Comparison of ENCODE assay signal across 22 cellular contexts in the genomic region with DNA sequence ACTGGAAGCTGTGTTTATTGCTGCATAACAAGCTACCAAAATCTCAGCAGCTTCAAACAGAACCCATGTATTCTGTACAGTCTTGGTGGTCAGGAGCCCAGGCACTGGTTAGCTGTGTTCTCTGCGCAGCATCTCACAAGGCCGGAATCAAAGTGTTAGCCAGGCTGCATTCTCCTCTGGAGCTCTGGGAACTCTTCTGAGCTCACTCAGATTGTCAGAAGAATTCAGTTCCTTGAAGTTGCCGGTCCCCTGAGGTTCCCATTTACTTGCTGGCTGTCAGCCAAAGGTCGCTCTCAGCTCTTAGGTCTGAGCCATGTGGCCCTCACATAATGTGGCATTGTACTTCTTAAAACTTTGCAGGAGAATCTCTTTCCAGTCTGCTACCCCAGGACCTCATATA.
DNase-seq lines count a peak whose midpoint lies in the region; TF ChIP-seq lines count a peak whose summit lies in the region.
"Had no signal": no experiment of that assay in that cellular context is flagged by ENCODE, and none has a peak within 500 bp of the region (broad histone marks: within the 10 kb centered on the region; RNA-seq: fewer than 3 reads in every experiment).

No MANE protein-coding gene starts in this region.

- H3K9ac ChIP-seq in BLaER1 treated with 17β-estradiol and CSF1 and Interleukin-3, amounts not matched to agents 10 nM and 100 nM, result no peak overlapping the region
- no peak overlapping the region for H3K9ac ChIP-seq in Karpas-422 (ENCODE audit: low read length)
- H3K9ac ChIP-seq: GM23248 had no signal

- peak; percentile 52 for DNase-seq in Karpas-422
- peak; percentile 5 for DNase-seq in choroid plexus epithelial cell (ENCODE audit: low read depth)
- DNase-seq in retina, result peak; percentile 62
- DNase-seq in hepatic stellate cell (ENCODE audit: low spot score), result no peak
- no peak for DNase-seq in SIG-M5 treated with dmso at 0.1 percent for 504 hours (lab: John Stamatoyannopoulos, UW; ENCODE audit: unreplicated experiment)
- no peak for DNase-seq in activated CD4-positive, alpha-beta T cell treated with anti-CD3 and anti-CD28 coated beads for 4 hours
- DNase-seq: activated CD8-positive, alpha-beta T cell treated with anti-CD3 and anti-CD28 coated beads for 36 hours; activated gamma-delta T cell; activated naive CD8-positive, alpha-beta T cell treated with anti-CD3 and anti-CD28 coated beads, Interleukin-2, amount 50 U/mL, for 24 hours; CD4-positive, CD25-positive, alpha-beta regulatory T cell; GM23248; heart left ventricle; left cardiac atrium; mesenchymal stem cell; naive thymus-derived CD4-positive, alpha-beta T cell; NCI-H1694 treated with DMSO at 0.1 percent for 48 hours; occipital lobe; small intestine; stimulated activated CD4-positive, alpha-beta T cell treated with anti-CD3 and anti-CD28 coated beads, Interleukin-2, amount 100 ng/mL, for 24 hours had no signal

- peaks cover 0 to 13% (median 0%) of the 10 kb centered on the region in 11 experiments; a peak in 5 of 22 replicates for H3K9me3 ChIP-seq in BLaER1 treated with 17β-estradiol and CSF1 and Interleukin-3, amounts not matched to agents 10 nM and 100 nM (replicated peaks in 1 of 11)
- no peaks in the 10 kb centered on the region for H3K9me3 ChIP-seq in Karpas-422 (ENCODE audit: low read length)
- H3K9me3 ChIP-seq: heart left ventricle had no signal

- H3K4me2 ChIP-seq in BLaER1 treated with 17β-estradiol and CSF1 and Interleukin-3, amounts not matched to agents 10 nM and 100 nM, result peak overlapping the region in 10 of 11 experiments; percentile 6 to 54 (median 32); a peak in 16 of 22 replicates
- no peak overlapping the region for H3K4me2 ChIP-seq in Karpas-422 (ENCODE audit: low read depth, low read length, poor library complexity, severe bottlenecking)

- H3K4me1 ChIP-seq in BLaER1 treated with 17β-estradiol and CSF1 and Interleukin-3, amounts not matched to agents 10 nM and 100 nM, result peaks cover 8 to 23% (median 20%) of the 10 kb centered on the region in 10 experiments; a peak in 18 of 20 replicates
- H3K4me1 ChIP-seq in Karpas-422 (ENCODE audit: low read length), result peaks cover 7% of the 10 kb centered on the region
- H3K4me1 ChIP-seq: heart left ventricle had no signal

- no peak for TF ChIP-seq CTCF in choroid plexus epithelial cell (conservative IDR thresholded peaks at IDR 0.05; ENCODE audit: low read depth, low read length)

- no peaks in the 10 kb centered on the region for H3K79me2 ChIP-seq in Karpas-422 (ENCODE audit: low read length)

- no peak overlapping the region for H3K27ac ChIP-seq in BLaER1 treated with 17β-estradiol and CSF1 and Interleukin-3, amounts not matched to agents 10 nM and 100 nM
- no peak overlapping the region for H3K27ac ChIP-seq in Karpas-422 (ENCODE audit: low read length)
- H3K27ac ChIP-seq: epithelial cell of prostate, GM23248, heart left ventricle had no signal

- H3K36me3 ChIP-seq in BLaER1 treated with 17β-estradiol and CSF1 and Interleukin-3, amounts not matched to agents 10 nM and 100 nM, result no peaks in the 10 kb centered on the region
- H3K36me3 ChIP-seq in Karpas-422 (ENCODE audit: insufficient read depth, low read length), result no peaks in the 10 kb centered on the region
- H3K36me3 ChIP-seq: heart left ventricle had no signal

- H2AFZ ChIP-seq in Karpas-422 (ENCODE audit: low read length), result no peak overlapping the region
- H2AFZ ChIP-seq: GM23248 had no signal

- H4K20me1 ChIP-seq in BLaER1 treated with 17β-estradiol and CSF1 and Interleukin-3, amounts not matched to agents 10 nM and 100 nM, result no peaks in the 10 kb centered on the region
- no peaks in the 10 kb centered on the region for H4K20me1 ChIP-seq in Karpas-422 (ENCODE audit: insufficient read depth, low read depth, low read length)

- no peaks in the 10 kb centered on the region for H3K27me3 ChIP-seq in BLaER1 treated with 17β-estradiol and CSF1 and Interleukin-3, amounts not matched to agents 10 nM and 100 nM
- H3K27me3 ChIP-seq in Karpas-422 (ENCODE audit: low read length), result no peaks in the 10 kb centered on the region

- H3K9me2 ChIP-seq in Karpas-422 (replicated peaks; ENCODE audit: insufficient read depth, low read length), result no peaks in the 10 kb centered on the region

- H3K4me3 ChIP-seq in BLaER1 treated with 17β-estradiol and CSF1 and Interleukin-3, amounts not matched to agents 10 nM and 100 nM, result no peak overlapping the region
- H3K4me3 ChIP-seq in Karpas-422 (ENCODE audit: low read length) (no peak overlapping the region), choroid plexus epithelial cell (ENCODE audit: low read depth, low read length) (no peak overlapping the region)
- H3K4me3 ChIP-seq: GM23248, heart left ventricle, K562 had no signal

Comparison
In these comparisons a context has a peak if more than half of its experiments do, and no peak if none do; other contexts are left out.
1. DNase-seq: peak in Karpas-422 (single experiment), choroid plexus epithelial cell (single experiment) and retina (single experiment); none in hepatic stellate cell (single experiment), SIG-M5 treated with dmso at 0.1 percent for 504 hours (single experiment) and activated CD4-positive, alpha-beta T cell treated with anti-CD3 and anti-CD28 coated beads for 4 hours (0 of 2).